Comparison of ENCODE assay signal across 23 cellular contexts in genomic region chr1:86259390-86259789, GRCh38.
DNase-seq lines count a peak whose midpoint lies in the region; ATAC-seq, FAIRE-seq and TF ChIP-seq lines count a peak whose summit lies in the region.
"Had no signal": no experiment of that assay in that cellular context is flagged by ENCODE, and none has a peak within 500 bp of the region (broad histone marks: within the 10 kb centered on the region; RNA-seq: fewer than 3 reads in every experiment).

No MANE protein-coding gene starts in this region.

- no peak overlapping the region for H3K9ac ChIP-seq in K562 (ENCODE audit: insufficient read depth in 1 of 2, low read depth in 2 of 2, low read length in 2 of 2)

- WGBS in K562 (ENCODE audit: insufficient coverage, low coverage, missing lambda C conversion rate): 0% methylated on average over 1 of the region's 1 CpG

- H3K27ac ChIP-seq in K562 (ENCODE audit: extremely low read depth, low read depth, low read length): no peak overlapping the region
- H3K27ac ChIP-seq in left lung: no peak overlapping the region
- H3K27ac ChIP-seq in CD4-positive, alpha-beta memory T cell (ENCODE audit: low read depth, low read length): no peak overlapping the region
- H3K27ac ChIP-seq: body of pancreas, coronary artery, lower lobe of right lung, right atrium auricular region had no signal

- TF ChIP-seq RAD21 in K562 (CRISPR knock-in tag; conservative IDR thresholded peaks at IDR 0.05 in 1 of 2, IDR thresholded peaks at IDR 0.05 in 1 of 2): no peak

- H3K4me3 ChIP-seq in AG10803 (ENCODE audit: low read length) (no peak overlapping the region), K562 (no peak overlapping the region), left lung (no peak overlapping the region)
- H3K4me3 ChIP-seq in CD4-positive, alpha-beta memory T cell (ENCODE audit: low read length in 2 of 2): no peak overlapping the region
- H3K4me3 ChIP-seq: body of pancreas, coronary artery, lower lobe of right lung, right atrium auricular region had no signal

- no peaks in the 10 kb centered on the region for H3K27me3 ChIP-seq in K562 (ENCODE audit: control insufficient read depth in 2 of 2, insufficient read depth in 2 of 2, low read length in 2 of 2)
- H3K27me3 ChIP-seq in left lung: no peaks in the 10 kb centered on the region
- H3K27me3 ChIP-seq in CD4-positive, alpha-beta memory T cell (ENCODE audit: insufficient read depth, low read length): no peaks in the 10 kb centered on the region
- H3K27me3 ChIP-seq: body of pancreas, right atrium auricular region had no signal

- peaks cover 0 to 3% (median 0%) of the 10 kb centered on the region in 8 donors for H3K9me3 Mint-ChIP-seq in CD4-positive, alpha-beta memory T cell
- H3K9me3 Mint-ChIP-seq in stimulated activated naive B cell treated with anti-CD40 and anti-IgM and Interleukin-4, amounts not matched to agents 10 μg/mL and 1 μg/mL and 100 μg/mL, for 72 hours: no peaks in the 10 kb centered on the region
- H3K9me3 Mint-ChIP-seq: activated naive CD8-positive, alpha-beta T cell treated with anti-CD3 and anti-CD28 coated beads, Interleukin-2, amount 10 ng/mL, durations not matched to agents 7 days and 5 days; CD4-positive, CD25-positive, alpha-beta regulatory T cell; endodermal cell had no signal

- no TSS peak for BruUV-seq in K562 (replicated peaks; lab: Mats Ljungman, UMichigan)

- no peaks in the 10 kb centered on the region for H3K27me3 Mint-ChIP-seq in CD4-positive, alpha-beta memory T cell
- H3K27me3 Mint-ChIP-seq in stimulated activated naive B cell treated with anti-CD40 and anti-IgM and Interleukin-4, amounts not matched to agents 10 μg/mL and 1 μg/mL and 100 μg/mL, for 72 hours: peaks cover 0 to 7% of the 10 kb centered on the region in 2 donors
- H3K27me3 Mint-ChIP-seq: activated naive CD8-positive, alpha-beta T cell treated with anti-CD3 and anti-CD28 coated beads, Interleukin-2, amount 10 ng/mL, durations not matched to agents 7 days and 5 days; CD4-positive, CD25-positive, alpha-beta regulatory T cell had no signal

- no peak for FAIRE-seq in K562 (lab: Jason Lieb, UNC)
- FAIRE-seq: keratinocyte had no signal

- H2AFZ ChIP-seq in K562 (ENCODE audit: low read depth, low read length): no peak overlapping the region

- DNase-seq in AG10803 (ENCODE audit: low read depth): peak; percentile 24
- DNase-seq in KBM-7: peak; percentile 15
- peak in 1 of 4 experiments; percentile 1 for DNase-seq in K562 (ENCODE audit: extremely low read depth in 1 of 4, low spot score in 3 of 4)
- no peak for DNase-seq in left lung
- no peak for DNase-seq in NCI-H187 treated with DMSO at 0.1 percent for 48 hours (lab: John Stamatoyannopoulos, UW)
- DNase-seq in CD4-positive, alpha-beta memory T cell: no peak
- no peak for DNase-seq in D341Med (ENCODE audit: low spot score)
- DNase-seq in stimulated activated naive B cell treated with anti-CD40 and anti-IgM and Interleukin-4, amounts not matched to agents 10 μg/mL and 1 μg/mL and 100 μg/mL, for 72 hours: no peak
- DNase-seq: activated CD4-positive, alpha-beta T cell treated with anti-CD3 and anti-CD28 coated beads for 4 hours; activated naive CD8-positive, alpha-beta T cell treated with anti-CD3 and anti-CD28 coated beads, Interleukin-2, amount 10 ng/mL, durations not matched to agents 7 days and 5 days; body of pancreas; CD4-positive, CD25-positive, alpha-beta regulatory T cell; DMS153; endodermal cell; H7; lower lobe of right lung; NCI-H1417; NCI-H524 treated with DMSO at 0.1 percent for 48 hours; stimulated activated CD8-positive, alpha-beta memory T cell treated with anti-CD3 and anti-CD28 coated beads, Interleukin-4, amount 100 ng/mL, for 48 hours; T1000 had no signal

- H3K4me3 Mint-ChIP-seq in CD4-positive, alpha-beta memory T cell: no peak overlapping the region
- no peak overlapping the region for H3K4me3 Mint-ChIP-seq in stimulated activated naive B cell treated with anti-CD40 and anti-IgM and Interleukin-4, amounts not matched to agents 10 μg/mL and 1 μg/mL and 100 μg/mL, for 72 hours
- H3K4me3 Mint-ChIP-seq: activated naive CD8-positive, alpha-beta T cell treated with anti-CD3 and anti-CD28 coated beads, Interleukin-2, amount 10 ng/mL, durations not matched to agents 7 days and 5 days; CD4-positive, CD25-positive, alpha-beta regulatory T cell; endodermal cell had no signal

- H3K4me1 ChIP-seq in K562 (replicated peaks in 1 of 2; ENCODE audit: control insufficient read depth in 2 of 2, insufficient read depth in 2 of 2, low read length in 2 of 2): no peaks in the 10 kb centered on the region
- no peaks in the 10 kb centered on the region for H3K4me1 ChIP-seq in left lung
- no peaks in the 10 kb centered on the region for H3K4me1 ChIP-seq in CD4-positive, alpha-beta memory T cell (ENCODE audit: insufficient read depth, low read length)
- H3K4me1 ChIP-seq: body of pancreas, lower lobe of right lung, right atrium auricular region had no signal

- no peaks in the 10 kb centered on the region for H3K79me2 ChIP-seq in K562 (ENCODE audit: control insufficient read depth, insufficient read depth, low read length)

- CTCF ChIA-PET in K562 (lab: Yijun Ruan, JAX; ENCODE audit: low intra/inter-chr PET ratio): no interaction called here
- CTCF ChIA-PET in CD4-positive, alpha-beta memory T cell (lab: Charles Lee; ENCODE audit: partially characterized antibody): no interaction called here

- H3K36me3 ChIP-seq in K562 (ENCODE audit: control insufficient read depth, insufficient read depth, low read length) (no peaks in the 10 kb centered on the region), left lung (no peaks in the 10 kb centered on the region)
- no peaks in the 10 kb centered on the region for H3K36me3 ChIP-seq in CD4-positive, alpha-beta memory T cell (ENCODE audit: insufficient read depth, low read length)
- H3K36me3 ChIP-seq: lower lobe of right lung, right atrium auricular region had no signal

- H3K9me3 ChIP-seq in K562 (replicated peaks; ENCODE audit: control insufficient read depth, insufficient read depth, low read depth, low read length) (no peaks in the 10 kb centered on the region), left lung (no peaks in the 10 kb centered on the region)
- H3K9me3 ChIP-seq in CD4-positive, alpha-beta memory T cell (ENCODE audit: control insufficient read depth in 1 of 2, low read length in 2 of 2): no peaks in the 10 kb centered on the region
- H3K9me3 ChIP-seq: body of pancreas, lower lobe of right lung, right atrium auricular region had no signal

- no peak for TF ChIP-seq POLR2A in K562 (conservative IDR thresholded peaks at IDR 0.05)

- no peak for TF ChIP-seq CTCF in AG10803 (conservative IDR thresholded peaks at IDR 0.05; ENCODE audit: low read length)
- TF ChIP-seq CTCF in K562 (IDR thresholded peaks at IDR 0.05 in 2 of 3, conservative IDR thresholded peaks at IDR 0.05 in 1 of 3; ENCODE audit: insufficient read depth in 2 of 3, low read depth in 1 of 3, low read length in 3 of 3): no peak
- TF ChIP-seq CTCF in left lung (IDR thresholded peaks at IDR 0.05): no peak

- no peaks in the 10 kb centered on the region for H3K9me1 ChIP-seq in K562 (ENCODE audit: control insufficient read depth, insufficient read depth, low read length)

- no peaks in the 10 kb centered on the region for H4K20me1 ChIP-seq in K562 (replicated peaks; ENCODE audit: control insufficient read depth, insufficient read depth, low read length)

- in situ Hi-C loops in KBM-7 (cut with MboI; ENCODE audit: low pct_unique_long_range_greater_than_20kb, low sequenced_read_pairs) (no loop called here), K562 (cut with MboI) (no loop called here)

- no peak overlapping the region for H3K4me2 ChIP-seq in K562 (ENCODE audit: insufficient read depth, low read length)

- TF ChIP-seq EP300 in K562 (IDR thresholded peaks at IDR 0.05; ENCODE audit: low read length): no peak

- ATAC-seq in K562 (no peak), left lung (peak; percentile 33)
- ATAC-seq in stimulated activated naive B cell treated with anti-CD40 and anti-IgM and Interleukin-4, amounts not matched to agents 10 μg/mL and 1 μg/mL and 100 μg/mL, for 72 hours (replicated peaks): no peak
- ATAC-seq: body of pancreas, lower lobe of right lung had no signal

- no peaks in the 10 kb centered on the region for H3K36me3 Mint-ChIP-seq in CD4-positive, alpha-beta memory T cell
- no peaks in the 10 kb centered on the region for H3K36me3 Mint-ChIP-seq in stimulated activated naive B cell treated with anti-CD40 and anti-IgM and Interleukin-4, amounts not matched to agents 10 μg/mL and 1 μg/mL and 100 μg/mL, for 72 hours
- H3K36me3 Mint-ChIP-seq: activated naive CD8-positive, alpha-beta T cell treated with anti-CD3 and anti-CD28 coated beads, Interleukin-2, amount 10 ng/mL, durations not matched to agents 7 days and 5 days; CD4-positive, CD25-positive, alpha-beta regulatory T cell had no signal

- intact Hi-C loops in K562 (cut with micrococcal nuclease): no loop called here
- intact Hi-C loops in left lung (cut with DNase I): no loop called here
- intact Hi-C loops in CD4-positive, alpha-beta memory T cell (cut with micrococcal nuclease): no loop called here

- H3K4me1 Mint-ChIP-seq in CD4-positive, alpha-beta memory T cell: no peaks in the 10 kb centered on the region
- no peaks in the 10 kb centered on the region for H3K4me1 Mint-ChIP-seq in stimulated activated naive B cell treated with anti-CD40 and anti-IgM and Interleukin-4, amounts not matched to agents 10 μg/mL and 1 μg/mL and 100 μg/mL, for 72 hours
- H3K4me1 Mint-ChIP-seq: activated naive CD8-positive, alpha-beta T cell treated with anti-CD3 and anti-CD28 coated beads, Interleukin-2, amount 10 ng/mL, durations not matched to agents 7 days and 5 days; CD4-positive, CD25-positive, alpha-beta regulatory T cell; endodermal cell had no signal

- no peak overlapping the region for H3K27ac Mint-ChIP-seq in CD4-positive, alpha-beta memory T cell
- H3K27ac Mint-ChIP-seq in stimulated activated naive B cell treated with anti-CD40 and anti-IgM and Interleukin-4, amounts not matched to agents 10 μg/mL and 1 μg/mL and 100 μg/mL, for 72 hours: no peak overlapping the region
- H3K27ac Mint-ChIP-seq: activated naive CD8-positive, alpha-beta T cell treated with anti-CD3 and anti-CD28 coated beads, Interleukin-2, amount 10 ng/mL, durations not matched to agents 7 days and 5 days; CD4-positive, CD25-positive, alpha-beta regulatory T cell; endodermal cell had no signal

- POLR2A ChIA-PET in K562 (lab: Yijun Ruan, JAX): no interaction called here
- POLR2A ChIA-PET in CD4-positive, alpha-beta memory T cell (lab: Charles Lee; ENCODE audit: partially characterized antibody): no interaction called here

TF ChIP-seq in K562, 482 proteins besides CTCF, POLR2A, EP300 and RAD21 (continues in another document):
- TF ChIP-seq ZFP1 (CRISPR knock-in tag; IDR thresholded peaks at IDR 0.05): peak; percentile 99
- no peak for TF ChIP-seq YY1 (IDR thresholded peaks at IDR 0.05; ENCODE audit: borderline replicate concordance in 1 of 3, control insufficient read depth in 1 of 3, extremely low read depth in 1 of 3, insufficient read depth in 3 of 3, insufficient read length in 1 of 3, insufficient replicate concordance in 2 of 3, low read depth in 1 of 3, low read length in 2 of 3)
- no peak for TF ChIP-seq NR2F6 (CRISPR knock-in tag; IDR thresholded peaks at IDR 0.05)
- no peak for TF ChIP-seq ZSCAN29 (IDR thresholded peaks at IDR 0.05)

Comparison
In these comparisons a context has a peak if more than half of its experiments do, and no peak if none do; other contexts are left out.
1. DNase-seq: peak in AG10803 (single experiment) and KBM-7 (single experiment); none in left lung (0 of 2), NCI-H187 treated with DMSO at 0.1 percent for 48 hours (single experiment), CD4-positive, alpha-beta memory T cell (0 of 5), D341Med (single experiment) and stimulated activated naive B cell treated with anti-CD40 and anti-IgM and Interleukin-4, amounts not matched to agents 10 μg/mL and 1 μg/mL and 100 μg/mL, for 72 hours (single experiment).